ENCODE assay signal across 25 cellular contexts in the genomic region with DNA sequence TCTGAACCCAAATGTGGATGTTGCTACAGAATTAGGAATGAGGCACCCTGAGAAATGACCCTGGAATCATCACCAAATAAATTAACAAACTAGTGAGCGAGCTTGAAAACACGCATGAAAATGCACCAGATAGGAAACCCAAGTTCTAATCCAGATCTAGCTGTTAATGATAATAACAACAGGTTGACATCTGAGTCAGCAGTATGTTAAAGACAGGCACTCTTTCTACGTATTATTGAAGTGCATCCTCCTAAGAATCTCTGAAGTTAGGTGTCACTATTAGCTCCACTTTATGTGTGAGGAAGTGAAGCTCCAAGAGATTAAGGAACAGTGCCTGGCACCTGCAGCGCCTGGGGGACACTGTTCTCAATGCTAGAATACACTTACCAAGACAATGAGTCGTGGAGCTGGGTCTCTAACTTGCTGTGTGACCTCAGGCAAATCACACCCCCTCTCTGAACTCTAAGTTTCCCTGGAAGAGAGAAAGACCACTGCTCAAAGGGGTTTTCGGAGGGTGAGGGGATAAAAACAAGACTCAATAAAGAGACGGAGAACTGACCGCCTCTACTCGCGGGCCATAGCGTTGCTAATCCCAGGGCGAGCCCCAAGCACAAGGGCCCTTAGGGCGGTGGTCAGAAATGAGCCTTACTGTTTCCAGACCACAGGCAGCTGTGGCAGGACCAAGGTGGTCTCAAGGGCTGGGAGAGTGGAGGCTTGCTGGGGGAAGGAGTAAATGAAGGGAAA. TPM values are rescaled to one million over a fixed set of nuclear protein-coding genes. Genes with fewer than 3 reads are reported as not detected.
DNase-seq lines count a peak whose midpoint lies in the region; ATAC-seq and TF ChIP-seq lines count a peak whose summit lies in the region.
"Had no signal": no experiment of that assay in that cellular context is flagged by ENCODE, and none has a peak within 500 bp of the region (broad histone marks: within the 10 kb centered on the region; RNA-seq: fewer than 3 reads in every experiment).

No MANE protein-coding gene starts in this region.

- peak overlapping the region in 21 of 59 donors; percentile 4 to 55 (median 36) for H3K27ac ChIP-seq in dorsolateral prefrontal cortex
- peak overlapping the region; percentile 31 for H3K27ac ChIP-seq in muscle layer of duodenum (ENCODE audit: low read length)
- H3K27ac ChIP-seq in upper lobe of right lung, result peak overlapping the region; percentile 58
- H3K27ac ChIP-seq: left ventricle myocardium inferior had no signal

- DNase-seq in stimulated activated naive CD8-positive, alpha-beta T cell treated with anti-CD3 and anti-CD28 coated beads, Interleukin-15, amount 100 ng/mL, for 72 hours, result no peak
- no peak for DNase-seq in stimulated activated naive CD8-positive, alpha-beta T cell treated with anti-CD3 and anti-CD28 coated beads, Interleukin-15, Interleukin-2, amounts not matched to agents 100 U/mL and 50 U/mL, for 24 hours
- DNase-seq in dorsolateral prefrontal cortex, result no peak
- DNase-seq in upper lobe of right lung, result no peak
- no peak for DNase-seq in Kasumi-1 (lab: John Stamatoyannopoulos, UW)
- no peak for DNase-seq in DMS53 (lab: John Stamatoyannopoulos, UW)
- DNase-seq: activated CD4-positive, alpha-beta T cell treated with anti-CD3 and anti-CD28 coated beads for 1 hour; activated naive CD4-positive, alpha-beta T cell treated with anti-CD3 and anti-CD28 coated beads for 36 hours; activated T-cell treated with anti-CD3 and anti-CD28 coated beads, Interleukin-2, amount 50 U/mL, for 48 hours; amniotic stem cell; C1 segment of cervical spinal cord; cortex of kidney; heart right ventricle; left ventricle myocardium inferior; NCI-H2171; NCI-H524 treated with DMSO at 0.1 percent for 48 hours; SHP77 treated with DMSO at 0.1 percent for 48 hours; stimulated activated CD4-positive, alpha-beta T cell treated with anti-CD3 and anti-CD28 coated beads, Interleukin-12 subunit alpha, Interleukin-12 subunit beta, amount 100 ng/mL, for 4 hours; SW 1271 had no signal

- H3K36me3 ChIP-seq in muscle layer of duodenum (ENCODE audit: control insufficient read depth in 1 of 2, insufficient read depth in 2 of 2, low read length in 2 of 2) (no peaks in the 10 kb centered on the region), upper lobe of right lung (no peaks in the 10 kb centered on the region)
- H3K36me3 ChIP-seq: heart right ventricle, left ventricle myocardium inferior had no signal

- H3K9me3 Mint-ChIP-seq in stimulated activated naive CD8-positive, alpha-beta T cell treated with anti-CD3 and anti-CD28 coated beads, Interleukin-15, amount 100 ng/mL, for 72 hours, result no peaks in the 10 kb centered on the region
- H3K9me3 Mint-ChIP-seq: activated naive CD4-positive, alpha-beta T cell treated with anti-CD3 and anti-CD28 coated beads for 36 hours; IgD-negative memory B cell had no signal

- no peaks in the 10 kb centered on the region for H3K9me3 ChIP-seq in muscle layer of duodenum (ENCODE audit: control insufficient read depth in 1 of 2, low read length in 2 of 2)
- no peaks in the 10 kb centered on the region for H3K9me3 ChIP-seq in upper lobe of right lung
- H3K9me3 ChIP-seq: heart right ventricle, left ventricle myocardium inferior had no signal

- peaks cover 66% of the 10 kb centered on the region for H3K27me3 Mint-ChIP-seq in stimulated activated naive CD8-positive, alpha-beta T cell treated with anti-CD3 and anti-CD28 coated beads, Interleukin-15, amount 100 ng/mL, for 72 hours

- TF ChIP-seq CTCF in dorsolateral prefrontal cortex (IDR thresholded peaks at IDR 0.05 in 54 of 56, conservative IDR thresholded peaks at IDR 0.05 in 2 of 56; ENCODE audit: low read depth in 1 of 56, partially characterized antibody in 56 of 56), result no peak
- TF ChIP-seq CTCF in upper lobe of right lung (IDR thresholded peaks at IDR 0.05), result no peak

- H3K4me3 ChIP-seq in dorsolateral prefrontal cortex (peak overlapping the region in 34 of 59 donors; percentile 4 to 51 (median 34)), muscle layer of duodenum (ENCODE audit: low read depth in 1 of 2, low read length in 2 of 2) (no peak overlapping the region), upper lobe of right lung (no peak overlapping the region)
- H3K4me3 ChIP-seq: left ventricle myocardium inferior had no signal

- intact Hi-C loops in dorsolateral prefrontal cortex (cut with DNase I), result no loop called here
- intact Hi-C loops in upper lobe of right lung (cut with DNase I), result no loop called here

- peak overlapping the region in 1 of 2 donors; percentile 77 for H3K27ac Mint-ChIP-seq in stimulated activated naive CD8-positive, alpha-beta T cell treated with anti-CD3 and anti-CD28 coated beads, Interleukin-15, amount 100 ng/mL, for 72 hours
- H3K27ac Mint-ChIP-seq: activated naive CD4-positive, alpha-beta T cell treated with anti-CD3 and anti-CD28 coated beads for 36 hours had no signal

- peak overlapping the region; percentile 2 to 9 for H3K4me3 Mint-ChIP-seq in stimulated activated naive CD8-positive, alpha-beta T cell treated with anti-CD3 and anti-CD28 coated beads, Interleukin-15, amount 100 ng/mL, for 72 hours
- H3K4me3 Mint-ChIP-seq: activated naive CD4-positive, alpha-beta T cell treated with anti-CD3 and anti-CD28 coated beads for 36 hours had no signal

- ATAC-seq in stimulated activated naive CD8-positive, alpha-beta T cell treated with anti-CD3 and anti-CD28 coated beads, Interleukin-15, amount 100 ng/mL, for 72 hours, result no peak
- no peak for ATAC-seq in stimulated activated naive CD8-positive, alpha-beta T cell treated with anti-CD3 and anti-CD28 coated beads, Interleukin-15, Interleukin-2, amounts not matched to agents 100 U/mL and 50 U/mL, for 24 hours
- ATAC-seq in upper lobe of right lung (no peak), GM18909 (IDR thresholded peaks at IDR 0.05; ENCODE audit: poor library complexity, unreplicated experiment) (no peak)

- H3K4me1 Mint-ChIP-seq in stimulated activated naive CD8-positive, alpha-beta T cell treated with anti-CD3 and anti-CD28 coated beads, Interleukin-15, amount 100 ng/mL, for 72 hours, result peaks cover 21% of the 10 kb centered on the region

- H3K4me1 ChIP-seq in muscle layer of duodenum (ENCODE audit: control insufficient read depth in 1 of 2, insufficient read depth in 2 of 2, low read length in 2 of 2) (peaks cover 0 to 7% of the 10 kb centered on the region in 2 donors), upper lobe of right lung (peaks cover 10% of the 10 kb centered on the region)
- H3K4me1 ChIP-seq: left ventricle myocardium inferior had no signal

- H3K27me3 ChIP-seq in dorsolateral prefrontal cortex, result peaks cover 0 to 4% (median 0%) of the 10 kb centered on the region in 45 donors
- no peaks in the 10 kb centered on the region for H3K27me3 ChIP-seq in muscle layer of duodenum (ENCODE audit: low read depth, low read length)
- H3K27me3 ChIP-seq in upper lobe of right lung, result peaks cover 7% of the 10 kb centered on the region

RNA-seq across cellular contexts. Expression of a gene that starts 2.1 kb away (rescaled TPM):
- total RNA-seq in dorsolateral prefrontal cortex (100 to 1,000 TPM in 1 of 120 experiments, 10 to 100 TPM in 119; 10.8 to 211 (median 33.5) TPM), upper lobe of right lung (11.1 TPM)
- total RNA-seq: endothelial cell of umbilical vein, G401, osteoblast had no signal

RNA-seq across cellular contexts. Expression of a gene that starts 50.8 kb away (rescaled TPM):
- total RNA-seq in dorsolateral prefrontal cortex (10 to 100 TPM in 90 of 120 experiments, 1 to 10 TPM in 30; 4.2 to 44.4 (median 14.5) TPM), upper lobe of right lung (3.9 TPM)
- total RNA-seq: activated naive CD4-positive, alpha-beta T cell treated with anti-CD3 and anti-CD28 coated beads for 36 hours; endothelial cell of umbilical vein; G401; osteoblast had no signal

Comparison
In these comparisons a context has a peak if more than half of its experiments do, and no peak if none do; other contexts are left out.
1. H3K4me3 ChIP-seq: peak in dorsolateral prefrontal cortex (34 of 59); none in muscle layer of duodenum (0 of 2) and upper lobe of right lung (single experiment).